ENCODE assay signal across 1 cellular context in genomic region chr16:840561-841454, GRCh38.
TF ChIP-seq lines count a peak whose summit lies in the region.

No MANE protein-coding gene starts in this region.

TF ChIP-seq in K562, 482 proteins besides CTCF, POLR2A, EP300 and RAD21:
- TF ChIP-seq SIX5 (IDR thresholded peaks at IDR 0.05; ENCODE audit: borderline replicate concordance in 1 of 2, insufficient read depth in 1 of 2, low read depth in 1 of 2, low read length in 2 of 2) (no peak), RBM14 (IDR thresholded peaks at IDR 0.05; ENCODE audit: borderline replicate concordance, insufficient read depth, low read depth, low read length) (no peak), MTA2 (IDR thresholded peaks at IDR 0.05; ENCODE audit: low read depth) (no peak), TCF15 (CRISPR knock-in tag; IDR thresholded peaks at IDR 0.05) (no peak), ZNF134 (CRISPR knock-in tag; conservative IDR thresholded peaks at IDR 0.05) (no peak), TCFL5 (CRISPR knock-in tag; conservative IDR thresholded peaks at IDR 0.05) (no peak), E2F8 (IDR thresholded peaks at IDR 0.05; ENCODE audit: low read depth, partially characterized antibody) (no peak), UBTF (IDR thresholded peaks at IDR 0.05; ENCODE audit: borderline replicate concordance in 1 of 2, low read depth in 2 of 2, low read length in 2 of 2) (no peak), ZNF197 (CRISPR knock-in tag; IDR thresholded peaks at IDR 0.05; ENCODE audit: low read depth) (no peak), PCBP1 (IDR thresholded peaks at IDR 0.05; ENCODE audit: low read depth, low read length, poor library complexity, severe bottlenecking) (no peak), ZNF561 (CRISPR knock-in tag; conservative IDR thresholded peaks at IDR 0.05) (no peak), E4F1 (CRISPR knock-in tag; IDR thresholded peaks at IDR 0.05; ENCODE audit: borderline replicate concordance) (no peak), ZNF280A (IDR thresholded peaks at IDR 0.05; ENCODE audit: low read depth, partially characterized antibody) (no peak), CBX8 (IDR thresholded peaks at IDR 0.05; ENCODE audit: borderline replicate concordance, extremely low read depth, low read depth, low read length, poor library complexity, severe bottlenecking) (no peak)
